In genomic region chr7:118525020-118525419, GRCh38 we compare ENCODE assay signal across 4 cellular contexts.
"Had no signal": no experiment of that assay in that cellular context is flagged by ENCODE, and none has a peak within 500 bp of the region (broad histone marks: within the 10 kb centered on the region; RNA-seq: fewer than 3 reads in every experiment).

No MANE protein-coding gene starts in this region.

- DNase-seq: GM23248, GOT3, H7, HFFc6 had no signal
